ENCODE assay signal across 13 cellular contexts in the genomic region with DNA sequence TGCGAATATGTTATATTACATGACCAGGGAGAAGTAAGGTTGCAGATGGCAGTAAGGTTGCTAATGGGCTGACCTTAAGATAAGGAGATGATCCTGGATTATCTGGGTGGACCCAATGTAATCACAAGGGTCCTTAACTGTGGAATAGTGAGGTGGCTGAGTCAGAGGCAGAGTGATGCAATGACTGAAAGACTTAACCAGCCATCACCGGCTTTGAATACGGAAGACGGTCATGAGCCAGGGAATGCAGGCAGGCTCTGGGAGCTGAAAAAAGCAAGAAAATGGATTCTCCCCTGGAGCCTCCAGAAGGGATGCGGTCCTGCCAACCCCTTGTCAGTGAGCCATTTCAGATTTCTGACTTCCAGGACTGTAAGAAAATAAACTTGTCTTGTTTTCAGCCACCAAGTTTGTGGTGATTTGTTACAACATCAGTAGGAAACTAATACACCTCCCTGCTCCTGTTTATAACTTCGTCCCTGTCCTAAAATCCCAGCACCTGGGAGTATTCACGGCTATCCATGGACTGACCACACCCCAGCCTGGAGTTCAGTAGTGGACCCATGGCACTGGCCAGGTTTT. TPM values are rescaled to one million over a fixed set of nuclear protein-coding genes. Genes with fewer than 3 reads are reported as not detected.
DNase-seq lines count a peak whose midpoint lies in the region; ATAC-seq and TF ChIP-seq lines count a peak whose summit lies in the region.
"Had no signal": no experiment of that assay in that cellular context is flagged by ENCODE, and none has a peak within 500 bp of the region (broad histone marks: within the 10 kb centered on the region; RNA-seq: fewer than 3 reads in every experiment).

No MANE protein-coding gene starts in this region.

- ATAC-seq in foreskin keratinocyte (peak; percentile 14), HG02759 (IDR thresholded peaks at IDR 0.05; ENCODE audit: unreplicated experiment) (no peak), GM21360 (IDR thresholded peaks at IDR 0.05; ENCODE audit: unreplicated experiment) (no peak)
- ATAC-seq: body of pancreas had no signal

- no peaks in the 10 kb centered on the region for H3K4me1 ChIP-seq in foreskin keratinocyte

- no peak overlapping the region for H3K4me3 ChIP-seq in SK-N-MC
- H3K4me3 ChIP-seq: body of pancreas had no signal

- no peak for TF ChIP-seq CTCF in 22Rv1 (IDR thresholded peaks at IDR 0.05)
- no peak for TF ChIP-seq CTCF in foreskin keratinocyte (conservative IDR thresholded peaks at IDR 0.05)

- H3K27ac ChIP-seq in 22Rv1 (peak overlapping the region; percentile 41), SK-N-MC (peak overlapping the region; percentile 25; the same call in 1 of the 2 replicates), foreskin keratinocyte (no peak overlapping the region)
- H3K27ac ChIP-seq: body of pancreas had no signal

- no peaks in the 10 kb centered on the region for H3K27me3 ChIP-seq in foreskin keratinocyte
- H3K27me3 ChIP-seq: body of pancreas had no signal

- no peaks in the 10 kb centered on the region for H3K9me3 ChIP-seq in SK-N-MC (ENCODE audit: low read depth, low read length)
- H3K9me3 ChIP-seq: body of pancreas had no signal

- in situ Hi-C loops in KBM-7 (cut with MboI; ENCODE audit: low pct_unique_long_range_greater_than_20kb, low sequenced_read_pairs), result no loop called here

- H3K9ac ChIP-seq in SK-N-MC (ENCODE audit: insufficient read length), result no peak overlapping the region

- DNase-seq in GM03348 (ENCODE audit: low spot score), result peak; percentile 62
- no peak for DNase-seq in SK-N-MC (ENCODE audit: low read depth, low spot score)
- DNase-seq in foreskin keratinocyte, result peak; percentile 12 to 43
- no peak for DNase-seq in stimulated activated CD4-positive, alpha-beta T cell treated with anti-CD3 and anti-CD28 coated beads, Interleukin-4, amount 100 ng/mL, for 24 hours
- DNase-seq in KBM-7, result no peak
- DNase-seq: activated B cell treated with CpG ODN at 0.5 μM for 24 hours; Calu3; NCI-H2171 treated with DMSO at 0.1 percent for 48 hours; stimulated activated CD8-positive, alpha-beta memory T cell treated with anti-CD3 and anti-CD28 coated beads, Interleukin-4, amount 100 ng/mL, for 48 hours had no signal

- no peaks in the 10 kb centered on the region for H3K36me3 ChIP-seq in SK-N-MC (ENCODE audit: insufficient read depth, low read length)

RNA-seq across cellular contexts. Expression of a gene that starts 4.6 kb away (rescaled TPM):
- 0.48 and 0.49 TPM in 2 replicates for total RNA-seq in foreskin keratinocyte
- polyA plus RNA-seq in foreskin keratinocyte, result 0.67 and 0.78 TPM in 2 replicates

RNA-seq across cellular contexts. Expression of a gene that starts 23.6 kb away (rescaled TPM):
- 55.1 and 61.7 TPM in 2 replicates for total RNA-seq in foreskin keratinocyte
- polyA plus RNA-seq in foreskin keratinocyte, result 106 and 109 TPM in 2 replicates

RNA-seq across cellular contexts. Expression of a gene that starts 35.3 kb away (rescaled TPM):
- 5.5 and 5.9 TPM in 2 replicates for total RNA-seq in foreskin keratinocyte
- 7.6 and 8.5 TPM in 2 replicates for polyA plus RNA-seq in foreskin keratinocyte

RNA-seq across cellular contexts. Expression of a gene that starts 37.4 kb away (rescaled TPM):
- 0.14 and 0.24 TPM in 2 replicates for total RNA-seq in foreskin keratinocyte
- 0.09 and 0.15 TPM in 2 replicates for polyA plus RNA-seq in foreskin keratinocyte

RNA-seq across cellular contexts. Expression of a gene that starts 46.5 kb away (rescaled TPM):
- 132 and 133 TPM in 2 replicates for total RNA-seq in foreskin keratinocyte
- polyA plus RNA-seq in foreskin keratinocyte, result 114 and 119 TPM in 2 replicates

Comparison
In these comparisons a context has a peak if more than half of its experiments do, and no peak if none do; other contexts are left out.
1. DNase-seq: peak in GM03348 (single experiment) and foreskin keratinocyte (2 of 2); none in SK-N-MC (single experiment), stimulated activated CD4-positive, alpha-beta T cell treated with anti-CD3 and anti-CD28 coated beads, Interleukin-4, amount 100 ng/mL, for 24 hours (single experiment) and KBM-7 (single experiment).